In genomic region chr12:32264995-32265394, GRCh38 we compare ENCODE assay signal across 11 cellular contexts.
DNase-seq lines count a peak whose midpoint lies in the region; ATAC-seq, FAIRE-seq and TF ChIP-seq lines count a peak whose summit lies in the region.
"Had no signal": no experiment of that assay in that cellular context is flagged by ENCODE, and none has a peak within 500 bp of the region (broad histone marks: within the 10 kb centered on the region; RNA-seq: fewer than 3 reads in every experiment).

No MANE protein-coding gene starts in this region.

- DNase-seq in Ammon's horn (ENCODE audit: low spot score) (peak; percentile 16), GM20000 (ENCODE audit: low spot score) (peak; percentile 28), middle frontal gyrus (ENCODE audit: extremely low spot score, low spot score) (no peak), HepG2 (ENCODE audit: low spot score) (no peak), iPS-NIHi7 (ENCODE audit: extremely low spot score) (no peak)
- no peak for DNase-seq in stimulated activated CD4-positive, alpha-beta T cell treated with anti-CD3 and anti-CD28 coated beads, Interleukin-4, amount 100 ng/mL, for 4 hours
- DNase-seq: effector CD8-positive, alpha-beta T cell; posterior cingulate gyrus had no signal

- no peaks in the 10 kb centered on the region for H3K9me3 ChIP-seq in HepG2 (ENCODE audit: low read length)
- H3K9me3 ChIP-seq: tibial nerve had no signal

- H3K27me3 Mint-ChIP-seq in dendritic cell treated with granulocyte-macrophage colony-stimulating factor and Interleukin-4, amounts not matched to agents 40 ng/mL and 50 ng/mL, for 4 days = no peaks in the 10 kb centered on the region

- CTCF ChIA-PET in HepG2 (lab: Yijun Ruan, JAX; ENCODE audit: low intra/inter-chr PET ratio, low total read pairs) = no interaction called here

- intact Hi-C loops in dendritic cell treated with granulocyte-macrophage colony-stimulating factor and Interleukin-4, amounts not matched to agents 40 ng/mL and 50 ng/mL, for 4 days (cut with micrococcal nuclease) = loop anchor here (10.0 kb wide), 1 partner anchor 110 kb away; no protein-coding TSS in a partner anchor
- intact Hi-C loops in HepG2 (cut with micrococcal nuclease; ENCODE audit: unreplicated experiment) = no loop called here

- TF ChIP-seq RAD21 in HepG2 (CRISPR knock-in tag; IDR thresholded peaks at IDR 0.05) = no peak

- H3K4me1 ChIP-seq in HepG2 (ENCODE audit: insufficient read depth, low read length) = no peaks in the 10 kb centered on the region

- H3K9ac ChIP-seq in HepG2 (ENCODE audit: insufficient read depth, low read depth, low read length) = no peak overlapping the region

- no peaks in the 10 kb centered on the region for H3K27me3 ChIP-seq in HepG2 (ENCODE audit: control insufficient read depth in 1 of 2, insufficient read depth in 2 of 2, low read length in 2 of 2)
- H3K27me3 ChIP-seq: tibial nerve had no signal

- no peak overlapping the region for H3K4me3 ChIP-seq in HepG2 (replicated peaks in 1 of 3; ENCODE audit: insufficient read depth in 1 of 3, low read depth in 2 of 3, low read length in 3 of 3)
- H3K4me3 ChIP-seq: tibial nerve had no signal

- POLR2A ChIA-PET in HepG2 (lab: Yijun Ruan, JAX) = no interaction called here

- H3K4me2 ChIP-seq in HepG2 (ENCODE audit: low read depth, low read length) = no peak overlapping the region

- no peak overlapping the region for H3K27ac ChIP-seq in HepG2 (ENCODE audit: extremely low read length, insufficient read depth, low read length)

- H4K20me1 ChIP-seq in HepG2 (ENCODE audit: insufficient read depth, low read length) = no peaks in the 10 kb centered on the region

- WGBS in HepG2 (ENCODE audit: low lambda C conversion rate) = 88% methylated on average over 5 of the region's 5 CpGs

- peaks cover 6% of the 10 kb centered on the region for H3K4me1 Mint-ChIP-seq in dendritic cell treated with granulocyte-macrophage colony-stimulating factor and Interleukin-4, amounts not matched to agents 40 ng/mL and 50 ng/mL, for 4 days (ENCODE audit: low read depth)

- in situ Hi-C loops in HepG2 (cut with HindIII; ENCODE audit: extremely low pct_ligation_motif_present, low pct_unique_long_range_greater_than_20kb) = no loop called here

- FAIRE-seq in HepG2 (lab: Jason Lieb, UNC) = no peak

- no peaks in the 10 kb centered on the region for H3K36me3 ChIP-seq in HepG2 (replicated peaks in 1 of 2; ENCODE audit: control insufficient read depth in 1 of 2, insufficient read depth in 2 of 2, low read length in 2 of 2)
- H3K36me3 ChIP-seq: tibial nerve had no signal

- no peak for TF ChIP-seq EP300 in HepG2 (IDR thresholded peaks at IDR 0.05; ENCODE audit: low read depth in 2 of 2, low read length in 2 of 2)
- no peak for TF ChIP-seq EP300 in HepG2 (CRISPR knock-in tag; IDR thresholded peaks at IDR 0.05; ENCODE audit: borderline replicate concordance)

- no peak overlapping the region for H2AFZ ChIP-seq in HepG2 (ENCODE audit: low read length)

- H3K9me3 Mint-ChIP-seq in dendritic cell treated with granulocyte-macrophage colony-stimulating factor and Interleukin-4, amounts not matched to agents 40 ng/mL and 50 ng/mL, for 4 days = no peaks in the 10 kb centered on the region

- no peaks in the 10 kb centered on the region for H3K79me2 ChIP-seq in HepG2 (ENCODE audit: insufficient read depth, low read length)

- H3K27ac Mint-ChIP-seq in dendritic cell treated with granulocyte-macrophage colony-stimulating factor and Interleukin-4, amounts not matched to agents 40 ng/mL and 50 ng/mL, for 4 days = peak overlapping the region; percentile 55

- no TSS peak for BruUV-seq in HepG2 (replicated peaks; lab: Mats Ljungman, UMichigan)

- TF ChIP-seq CTCF in GM20000 (IDR thresholded peaks at IDR 0.05; ENCODE audit: extremely low read depth, missing control alignments) = no peak
- no peak for TF ChIP-seq CTCF in HepG2 (CRISPR knock-in tag; IDR thresholded peaks at IDR 0.05)

- no peaks in the 10 kb centered on the region for H3K36me3 Mint-ChIP-seq in dendritic cell treated with granulocyte-macrophage colony-stimulating factor and Interleukin-4, amounts not matched to agents 40 ng/mL and 50 ng/mL, for 4 days (ENCODE audit: low read depth)

- ATAC-seq in HG03575 (IDR thresholded peaks at IDR 0.05; ENCODE audit: extremely low read depth, insufficient number of reproducible peaks, low FRiP score, unreplicated experiment) = peak; percentile 59
- no peak for ATAC-seq in HepG2

- TF ChIP-seq POLR2A in HepG2 (IDR thresholded peaks at IDR 0.05; ENCODE audit: insufficient read depth in 1 of 2, low read depth in 2 of 2, low read length in 2 of 2) = no peak

- H3K4me3 Mint-ChIP-seq in dendritic cell treated with granulocyte-macrophage colony-stimulating factor and Interleukin-4, amounts not matched to agents 40 ng/mL and 50 ng/mL, for 4 days = no peak overlapping the region

TF ChIP-seq in HepG2, 621 proteins besides CTCF, POLR2A, EP300 and RAD21 (continues in another document):
- TF ChIP-seq ZSCAN20 (CRISPR knock-in tag; IDR thresholded peaks at IDR 0.05; ENCODE audit: borderline replicate concordance) = no peak
- TF ChIP-seq FOXK2 (IDR thresholded peaks at IDR 0.05) = no peak
- no peak for TF ChIP-seq NFATC3 (CRISPR knock-in tag; IDR thresholded peaks at IDR 0.05)
- no peak for TF ChIP-seq ZEB1 (IDR thresholded peaks at IDR 0.05; ENCODE audit: insufficient replicate concordance, low read depth)
- TF ChIP-seq, protein P1, sequence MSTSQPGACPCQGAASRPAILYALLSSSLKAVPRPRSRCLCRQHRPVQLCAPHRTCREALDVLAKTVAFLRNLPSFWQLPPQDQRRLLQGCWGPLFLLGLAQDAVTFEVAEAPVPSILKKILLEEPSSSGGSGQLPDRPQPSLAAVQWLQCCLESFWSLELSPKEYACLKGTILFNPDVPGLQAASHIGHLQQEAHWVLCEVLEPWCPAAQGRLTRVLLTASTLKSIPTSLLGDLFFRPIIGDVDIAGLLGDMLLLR (CRISPR knock-in tag; IDR thresholded peaks at IDR 0.05) = no peak
- TF ChIP-seq ATRX (CRISPR knock-in tag; IDR thresholded peaks at IDR 0.05; ENCODE audit: borderline replicate concordance) = no peak
- TF ChIP-seq IKZF4 (CRISPR knock-in tag; IDR thresholded peaks at IDR 0.05; ENCODE audit: borderline replicate concordance, low read depth, not compliant biosample characterization) = no peak
- TF ChIP-seq, protein P2, sequence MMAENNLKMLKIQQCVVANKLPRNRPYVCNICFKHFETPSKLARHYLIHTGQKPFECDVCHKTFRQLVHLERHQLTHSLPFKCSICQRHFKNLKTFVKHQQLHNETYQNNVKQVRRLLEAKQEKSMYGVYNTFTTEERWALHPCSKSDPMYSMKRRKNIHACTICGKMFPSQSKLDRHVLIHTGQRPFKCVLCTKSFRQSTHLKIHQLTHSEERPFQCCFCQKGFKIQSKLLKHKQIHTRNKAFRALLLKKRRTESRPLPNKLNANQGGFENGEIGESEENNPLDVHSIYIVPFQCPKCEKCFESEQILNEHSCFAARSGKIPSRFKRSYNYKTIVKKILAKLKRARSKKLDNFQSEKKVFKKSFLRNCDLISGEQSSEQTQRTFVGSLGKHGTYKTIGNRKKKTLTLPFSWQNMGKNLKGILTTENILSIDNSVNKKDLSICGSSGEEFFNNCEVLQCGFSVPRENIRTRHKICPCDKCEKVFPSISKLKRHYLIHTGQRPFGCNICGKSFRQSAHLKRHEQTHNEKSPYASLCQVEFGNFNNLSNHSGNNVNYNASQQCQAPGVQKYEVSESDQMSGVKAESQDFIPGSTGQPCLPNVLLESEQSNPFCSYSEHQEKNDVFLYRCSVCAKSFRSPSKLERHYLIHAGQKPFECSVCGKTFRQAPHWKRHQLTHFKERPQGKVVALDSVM (CRISPR knock-in tag; IDR thresholded peaks at IDR 0.05) = no peak
- TF ChIP-seq NKX3-1 (CRISPR knock-in tag; IDR thresholded peaks at IDR 0.05) = no peak
- TF ChIP-seq MED13 (CRISPR knock-in tag; IDR thresholded peaks at IDR 0.05) = no peak
- no peak for TF ChIP-seq TBL1XR1 (IDR thresholded peaks at IDR 0.05; ENCODE audit: borderline replicate concordance, low read length, partially characterized antibody)
- no peak for TF ChIP-seq RERE (CRISPR knock-in tag; IDR thresholded peaks at IDR 0.05; ENCODE audit: low read depth)
- no peak for TF ChIP-seq TAF15 (IDR thresholded peaks at IDR 0.05; ENCODE audit: low read depth, low read length, poor library complexity, severe bottlenecking)
- no peak for TF ChIP-seq SATB2 (CRISPR knock-in tag; IDR thresholded peaks at IDR 0.05)

Comparison
In these comparisons a context has a peak if more than half of its experiments do, and no peak if none do; other contexts are left out.
1. DNase-seq: peak in Ammon's horn (single experiment) and GM20000 (single experiment); none in middle frontal gyrus (single experiment), stimulated activated CD4-positive, alpha-beta T cell treated with anti-CD3 and anti-CD28 coated beads, Interleukin-4, amount 100 ng/mL, for 4 hours (0 of 2), HepG2 (single experiment) and iPS-NIHi7 (single experiment).